Comparison of ENCODE assay signal across 17 cellular contexts in genomic region chr17:60094754-60095153, GRCh38. TPM values are rescaled to one million over a fixed set of nuclear protein-coding genes. Genes with fewer than 3 reads are reported as not detected.
DNase-seq lines count a peak whose midpoint lies in the region; ATAC-seq and TF ChIP-seq lines count a peak whose summit lies in the region.
"Had no signal": no experiment of that assay in that cellular context is flagged by ENCODE, and none has a peak within 500 bp of the region (broad histone marks: within the 10 kb centered on the region; RNA-seq: fewer than 3 reads in every experiment).

No MANE protein-coding gene starts in this region.

- peak overlapping the region; percentile 81 to 96 (median 94) for H3K27ac Mint-ChIP-seq in IgD-negative memory B cell
- peak overlapping the region; percentile 93 for H3K27ac Mint-ChIP-seq in activated B cell treated with CpG ODN at 0.5 μM for 24 hours
- no peak overlapping the region for H3K27ac Mint-ChIP-seq in GM23338
- H3K27ac Mint-ChIP-seq: activated CD8-positive, alpha-beta T cell treated with anti-CD3 and anti-CD28 coated beads for 36 hours; activated naive CD8-positive, alpha-beta T cell treated with anti-CD3 and anti-CD28 coated beads for 36 hours; activated T-cell treated with anti-CD3 and anti-CD28 coated beads, Interleukin-2, amount 50 U/mL, for 72 hours; brain; HFFc6 had no signal

- DNase-seq in activated B cell treated with CpG ODN at 0.5 μM for 24 hours = no peak
- DNase-seq in sciatic nerve (ENCODE audit: low spot score) = no peak
- no peak for DNase-seq in D341Med (ENCODE audit: low spot score)
- no peak for DNase-seq in GM23338 (ENCODE audit: low spot score)
- no peak for DNase-seq in HT-29 (ENCODE audit: low spot score)
- DNase-seq: activated CD8-positive, alpha-beta T cell treated with anti-CD3 and anti-CD28 coated beads for 36 hours; activated naive CD8-positive, alpha-beta T cell treated with anti-CD3 and anti-CD28 coated beads for 36 hours; activated T-cell treated with anti-CD3 and anti-CD28 coated beads, Interleukin-2, amount 50 U/mL, for 72 hours; HFFc6; left ventricle myocardium superior; stimulated activated CD4-positive, alpha-beta T cell treated with anti-CD3 and anti-CD28 coated beads, Interleukin-4, amount 100 ng/mL, for 1 hour; testis had no signal

- H3K4me2 ChIP-seq in GM23338 = no peak overlapping the region

- H3K4me1 ChIP-seq in GM23338 (ENCODE audit: insufficient read depth) = peaks cover 9% of the 10 kb centered on the region; the same call in 1 of the 2 replicates
- H3K4me1 ChIP-seq: gastroesophageal sphincter, parathyroid adenoma, testis had no signal

- ATAC-seq in GM18511 (IDR thresholded peaks at IDR 0.05; ENCODE audit: unreplicated experiment) (peak; percentile 65), activated B cell treated with CpG ODN at 0.5 μM for 24 hours (ENCODE audit: low read depth) (peak; percentile 74), sciatic nerve (peak; percentile 65), GM23338 (no peak)
- ATAC-seq: activated CD8-positive, alpha-beta T cell treated with anti-CD3 and anti-CD28 coated beads for 36 hours; activated T-cell treated with anti-CD3 and anti-CD28 coated beads, Interleukin-2, amount 50 U/mL, for 72 hours; gastroesophageal sphincter; left ventricle myocardium superior had no signal

- H3K9me3 Mint-ChIP-seq in IgD-negative memory B cell (peaks cover 2 to 6% (median 4%) of the 10 kb centered on the region in 3 donors), activated B cell treated with CpG ODN at 0.5 μM for 24 hours (peaks cover 2% of the 10 kb centered on the region), GM23338 (peaks cover 13% of the 10 kb centered on the region)

- H3K27me3 ChIP-seq in GM23338 (ENCODE audit: insufficient read depth) = no peaks in the 10 kb centered on the region
- H3K27me3 ChIP-seq: gastroesophageal sphincter, testis had no signal

- H3K4me1 Mint-ChIP-seq in IgD-negative memory B cell (peaks cover 44 to 51% (median 44%) of the 10 kb centered on the region in 3 donors), activated B cell treated with CpG ODN at 0.5 μM for 24 hours (peaks cover 71% of the 10 kb centered on the region), GM23338 (peaks cover 19% of the 10 kb centered on the region)
- H3K4me1 Mint-ChIP-seq: brain had no signal

- H3K27ac ChIP-seq in GM23338 (ENCODE audit: low read depth) = no peak overlapping the region
- H3K27ac ChIP-seq: gastroesophageal sphincter, parathyroid adenoma, testis had no signal

- peaks cover 5% of the 10 kb centered on the region for H3K36me3 Mint-ChIP-seq in IgD-negative memory B cell
- peaks cover 3% of the 10 kb centered on the region for H3K36me3 Mint-ChIP-seq in activated B cell treated with CpG ODN at 0.5 μM for 24 hours (ENCODE audit: low read depth)
- H3K36me3 Mint-ChIP-seq in GM23338 (ENCODE audit: low read depth) = peaks cover 8% of the 10 kb centered on the region; the same call in 2 of the 3 replicates
- H3K36me3 Mint-ChIP-seq: activated naive CD8-positive, alpha-beta T cell treated with anti-CD3 and anti-CD28 coated beads for 36 hours had no signal

- no peaks in the 10 kb centered on the region for H3K9me2 ChIP-seq in GM23338 (ENCODE audit: insufficient read depth)

- H3K4me3 Mint-ChIP-seq in IgD-negative memory B cell = peak overlapping the region; percentile 4 to 85 (median 62)
- H3K4me3 Mint-ChIP-seq in activated B cell treated with CpG ODN at 0.5 μM for 24 hours = peak overlapping the region; percentile 8
- H3K4me3 Mint-ChIP-seq in GM23338 = no peak overlapping the region
- H3K4me3 Mint-ChIP-seq: activated CD8-positive, alpha-beta T cell treated with anti-CD3 and anti-CD28 coated beads for 36 hours; activated naive CD8-positive, alpha-beta T cell treated with anti-CD3 and anti-CD28 coated beads for 36 hours; activated T-cell treated with anti-CD3 and anti-CD28 coated beads, Interleukin-2, amount 50 U/mL, for 72 hours; brain; HFFc6 had no signal

- no peak overlapping the region for H3K4me3 ChIP-seq in GM23338
- H3K4me3 ChIP-seq: gastroesophageal sphincter, testis had no signal

- no peaks in the 10 kb centered on the region for H3K79me2 ChIP-seq in GM23338 (replicated peaks; ENCODE audit: insufficient read depth)
- H3K79me2 ChIP-seq: parathyroid adenoma had no signal

- H3K36me3 ChIP-seq in GM23338 (ENCODE audit: insufficient read depth) = no peaks in the 10 kb centered on the region
- H3K36me3 ChIP-seq: gastroesophageal sphincter had no signal

- TF ChIP-seq CTCF in activated B cell treated with CpG ODN at 0.5 μM for 24 hours (IDR thresholded peaks at IDR 0.05) (no peak), GM23338 (conservative IDR thresholded peaks at IDR 0.05; ENCODE audit: low read depth in 2 of 2) (no peak)

- no peaks in the 10 kb centered on the region for H4K20me1 ChIP-seq in GM23338 (replicated peaks; ENCODE audit: insufficient read depth)

- H3K27me3 Mint-ChIP-seq in IgD-negative memory B cell (peaks cover 5% of the 10 kb centered on the region), activated B cell treated with CpG ODN at 0.5 μM for 24 hours (no peaks in the 10 kb centered on the region), GM23338 (ENCODE audit: insufficient read depth, low read depth, poor library complexity) (peaks cover 3% of the 10 kb centered on the region)

- intact Hi-C loops in activated B cell treated with CpG ODN at 0.5 μM for 24 hours (cut with micrococcal nuclease) = loop anchor here (1.0 kb wide), 1 partner anchor 8 kb away; no protein-coding TSS in a partner anchor
- intact Hi-C loops in sciatic nerve (cut with DNase I) = no loop called here

- POLR2A ChIA-PET in activated B cell treated with CpG ODN at 0.5 μM for 24 hours (lab: Charles Lee) = no interaction called here

- H3F3A ChIP-seq in GM23338 (replicated peaks; ENCODE audit: low read depth) = no peaks in the 10 kb centered on the region

- H2AFZ ChIP-seq in GM23338 = no peak overlapping the region
- H2AFZ ChIP-seq: parathyroid adenoma had no signal

- CTCF ChIA-PET in activated B cell treated with CpG ODN at 0.5 μM for 24 hours (lab: Charles Lee) = interaction anchor here (1.1 kb wide), 1 partner anchor 17 kb away, joined by 3 read pairs; no protein-coding TSS in a partner anchor

TF ChIP-seq in GM23338, 12 proteins besides CTCF, POLR2A, EP300 and RAD21 (continues in another document):
- no peak for TF ChIP-seq STAT1 (IDR thresholded peaks at IDR 0.05; ENCODE audit: unreplicated experiment)
- no peak for TF ChIP-seq POLR2AphosphoS5 (IDR thresholded peaks at IDR 0.05; ENCODE audit: low read depth)
- TF ChIP-seq ZNF114 (CRISPR knock-in tag; IDR thresholded peaks at IDR 0.05) = no peak
- no peak for TF ChIP-seq EZH2phosphoT487 (IDR thresholded peaks at IDR 0.05; ENCODE audit: unreplicated experiment)

RNA-seq across cellular contexts. Expression of gene HEATR6, which starts 16.0 kb away (rescaled TPM):
- polyA plus RNA-seq in IgD-negative memory B cell (15.1 TPM), GM23338 (2016; fragmentation: Nextera tagmentation; extraction: Ambion mirVana) (8.4 and 9.8 TPM in 2 replicates)
- total RNA-seq in activated B cell treated with CpG ODN at 0.5 μM for 24 hours (18.2 and 22.3 TPM in 2 replicates), sciatic nerve (21.0 TPM)
- 20.7 and 28.1 TPM in 2 replicates for total RNA-seq in GM23338 (2014; rRNA removed; shearing (Covaris generic))
- 3.8 and 4.2 TPM in 2 replicates for total RNA-seq in HT-29 (2014; rRNA removed; shearing (Covaris generic))

RNA-seq across cellular contexts. Expression of gene CA4, which starts 55.0 kb away (rescaled TPM):
- polyA plus RNA-seq in IgD-negative memory B cell (not detected), GM23338 (2016; fragmentation: Nextera tagmentation; extraction: Ambion mirVana) (7.6 and 9.4 TPM in 2 replicates)
- total RNA-seq in activated B cell treated with CpG ODN at 0.5 μM for 24 hours (not detected in 2 replicates), sciatic nerve (13.6 TPM)
- 4.9 and 8.2 TPM in 2 replicates for total RNA-seq in GM23338 (2014; rRNA removed; shearing (Covaris generic))
- total RNA-seq in HT-29 (2014; rRNA removed; shearing (Covaris generic)) = 0.10 TPM in 1 of 2 replicates, not detected in the other
- total RNA-seq: activated CD8-positive, alpha-beta T cell treated with anti-CD3 and anti-CD28 coated beads for 36 hours; activated naive CD8-positive, alpha-beta T cell treated with anti-CD3 and anti-CD28 coated beads for 36 hours; activated T-cell treated with anti-CD3 and anti-CD28 coated beads, Interleukin-2, amount 50 U/mL, for 72 hours; HFFc6 had no signal
